27 cellular contexts compared by ENCODE assay signal in the genomic region with DNA sequence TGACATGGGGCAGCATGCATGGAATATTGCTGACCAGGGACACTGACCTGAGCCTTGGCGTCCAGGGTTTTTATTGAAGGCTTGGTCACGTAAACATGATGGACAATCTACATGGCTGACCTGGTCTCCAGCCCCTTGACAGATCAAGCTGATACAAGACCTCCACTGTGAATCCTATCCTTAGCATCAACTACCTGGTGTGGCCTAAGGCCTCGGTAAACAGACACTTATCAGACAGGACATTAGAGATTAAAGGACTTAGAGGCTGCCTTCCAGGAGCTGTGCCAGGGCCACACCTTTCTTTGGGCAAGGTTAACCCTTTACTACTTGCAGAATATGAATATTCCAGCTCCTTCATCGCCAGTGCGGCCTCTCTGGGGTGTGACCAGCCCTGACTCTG.
"Had no signal": no experiment of that assay in that cellular context is flagged by ENCODE, and none has a peak within 500 bp of the region (broad histone marks: within the 10 kb centered on the region; RNA-seq: fewer than 3 reads in every experiment).

No MANE protein-coding gene starts in this region.

- DNase-seq: activated CD4-positive, alpha-beta memory T cell treated with anti-CD3 and anti-CD28 coated beads, Interleukin-2, amount 10 ng/mL, durations not matched to agents 7 days and 5 days; activated CD4-positive, alpha-beta T cell treated with anti-CD3 and anti-CD28 coated beads for 1 hour; activated CD4-positive, alpha-beta T cell treated with anti-CD3 and anti-CD28 coated beads for 4 hours; activated CD4-positive, alpha-beta T cell treated with anti-CD3 and anti-CD28 coated beads, Interleukin-2, amount 10 ng/mL, durations not matched to agents 7 days and 5 days; activated CD4-positive, alpha-beta T cell treated with anti-CD3 and anti-CD28 coated beads, Interleukin-2, amount 50 U/mL, for 4 hours; activated CD8-positive, alpha-beta memory T cell treated with anti-CD3 and anti-CD28 coated beads, Interleukin-2, amount 50 U/mL, for 48 hours; activated gamma-delta T cell; activated naive CD4-positive, alpha-beta T cell; activated naive CD4-positive, alpha-beta T cell treated with anti-CD3 and anti-CD28 coated beads, Interleukin-2, amount 50 U/mL, for 16 hours; activated T-cell treated with anti-CD3 and anti-CD28 coated beads for 4 hours; activated T-cell treated with anti-CD3 and anti-CD28 coated beads, Interleukin-2, amount 50 U/mL, for 24 hours; activated T-cell treated with anti-CD3 and anti-CD28 coated beads, Interleukin-2, amount 50 U/mL, for 72 hours; amniotic stem cell; anterior cingulate cortex; brain microvascular endothelial cell; dorsolateral prefrontal cortex; effector memory CD4-positive, alpha-beta T cell; esophagus squamous epithelium; foreskin melanocyte; T-helper 2 cell had no signal

- H3K27ac ChIP-seq: brain microvascular endothelial cell, coronary artery, dorsolateral prefrontal cortex, esophagus squamous epithelium, gastroesophageal sphincter had no signal

- H3K4me3 ChIP-seq: coronary artery, dorsolateral prefrontal cortex, esophagus squamous epithelium, gastroesophageal sphincter had no signal

- H3K9me3 Mint-ChIP-seq: activated CD4-positive, alpha-beta memory T cell treated with anti-CD3 and anti-CD28 coated beads, Interleukin-2, amount 10 ng/mL, durations not matched to agents 7 days and 5 days; activated CD4-positive, alpha-beta T cell treated with anti-CD3 and anti-CD28 coated beads, Interleukin-2, amount 10 ng/mL, durations not matched to agents 7 days and 5 days; activated T-cell treated with anti-CD3 and anti-CD28 coated beads, Interleukin-2, amount 50 U/mL, for 24 hours; activated T-cell treated with anti-CD3 and anti-CD28 coated beads, Interleukin-2, amount 50 U/mL, for 72 hours; central memory CD8-positive, alpha-beta T cell; dendritic cell treated with granulocyte-macrophage colony-stimulating factor and Interleukin-4, amounts not matched to agents 40 ng/mL and 50 ng/mL, for 4 days had no signal

- H3K9me3 ChIP-seq: esophagus squamous epithelium, gastroesophageal sphincter had no signal

- H3K27me3 Mint-ChIP-seq: activated CD4-positive, alpha-beta memory T cell treated with anti-CD3 and anti-CD28 coated beads, Interleukin-2, amount 10 ng/mL, durations not matched to agents 7 days and 5 days; activated CD4-positive, alpha-beta T cell treated with anti-CD3 and anti-CD28 coated beads, Interleukin-2, amount 10 ng/mL, durations not matched to agents 7 days and 5 days; activated naive CD8-positive, alpha-beta T cell; central memory CD8-positive, alpha-beta T cell had no signal

- H3K36me3 Mint-ChIP-seq: activated naive CD8-positive, alpha-beta T cell had no signal

- ATAC-seq: activated T-cell treated with anti-CD3 and anti-CD28 coated beads, Interleukin-2, amount 50 U/mL, for 72 hours; gastroesophageal sphincter had no signal

- FAIRE-seq: astrocyte, bronchial epithelial cell had no signal

- H3K4me3 Mint-ChIP-seq: activated CD4-positive, alpha-beta memory T cell treated with anti-CD3 and anti-CD28 coated beads, Interleukin-2, amount 10 ng/mL, durations not matched to agents 7 days and 5 days; activated CD4-positive, alpha-beta T cell treated with anti-CD3 and anti-CD28 coated beads, Interleukin-2, amount 10 ng/mL, durations not matched to agents 7 days and 5 days; activated naive CD8-positive, alpha-beta T cell; activated T-cell treated with anti-CD3 and anti-CD28 coated beads, Interleukin-2, amount 50 U/mL, for 24 hours; activated T-cell treated with anti-CD3 and anti-CD28 coated beads, Interleukin-2, amount 50 U/mL, for 72 hours; central memory CD8-positive, alpha-beta T cell; dendritic cell treated with granulocyte-macrophage colony-stimulating factor and Interleukin-4, amounts not matched to agents 40 ng/mL and 50 ng/mL, for 4 days had no signal

- H3K27ac Mint-ChIP-seq: activated CD4-positive, alpha-beta memory T cell treated with anti-CD3 and anti-CD28 coated beads, Interleukin-2, amount 10 ng/mL, durations not matched to agents 7 days and 5 days; activated CD4-positive, alpha-beta T cell treated with anti-CD3 and anti-CD28 coated beads, Interleukin-2, amount 10 ng/mL, durations not matched to agents 7 days and 5 days; activated naive CD8-positive, alpha-beta T cell; activated T-cell treated with anti-CD3 and anti-CD28 coated beads, Interleukin-2, amount 50 U/mL, for 24 hours; activated T-cell treated with anti-CD3 and anti-CD28 coated beads, Interleukin-2, amount 50 U/mL, for 72 hours had no signal

- H3K27me3 ChIP-seq: brain microvascular endothelial cell had no signal

- H3K4me1 Mint-ChIP-seq: activated CD4-positive, alpha-beta memory T cell treated with anti-CD3 and anti-CD28 coated beads, Interleukin-2, amount 10 ng/mL, durations not matched to agents 7 days and 5 days; activated CD4-positive, alpha-beta T cell treated with anti-CD3 and anti-CD28 coated beads, Interleukin-2, amount 10 ng/mL, durations not matched to agents 7 days and 5 days; central memory CD8-positive, alpha-beta T cell had no signal

- H3K36me3 ChIP-seq: brain microvascular endothelial cell, esophagus squamous epithelium, gastroesophageal sphincter had no signal
